Comparison of ENCODE assay signal across 8 cellular contexts in genomic region chr10:68406111-68406814, GRCh38. TPM values are rescaled to one million over a fixed set of nuclear protein-coding genes. Genes with fewer than 3 reads are reported as not detected.
DNase-seq lines count a peak whose midpoint lies in the region; ATAC-seq, FAIRE-seq and TF ChIP-seq lines count a peak whose summit lies in the region.

No MANE protein-coding gene starts in this region.

- TF ChIP-seq POLR2A in Peyer's patch (IDR thresholded peaks at IDR 0.05) (no peak), adrenal gland (IDR thresholded peaks at IDR 0.05) (no peak), heart left ventricle (IDR thresholded peaks at IDR 0.05) (no peak)

- peak overlapping the region; percentile 85 for H3K4me2 ChIP-seq in DND-41 (ENCODE audit: insufficient read depth, low read length)
- H3K4me2 ChIP-seq in parathyroid adenoma (ENCODE audit: low read length), result peak overlapping the region; percentile 72

- H3K79me2 ChIP-seq in DND-41 (ENCODE audit: insufficient read depth, low read length) (peaks cover 52% of the 10 kb centered on the region), parathyroid adenoma (peaks cover 23% of the 10 kb centered on the region)

- no peak for TF ChIP-seq CTCF in DND-41 (IDR thresholded peaks at IDR 0.05; ENCODE audit: borderline replicate concordance, extremely low read depth, low read length, poor library complexity, severe bottlenecking)
- no peak for TF ChIP-seq CTCF in Peyer's patch (IDR thresholded peaks at IDR 0.05)
- TF ChIP-seq CTCF in adrenal gland (IDR thresholded peaks at IDR 0.05), result no peak
- TF ChIP-seq CTCF in heart left ventricle (IDR thresholded peaks at IDR 0.05), result no peak
- TF ChIP-seq CTCF in parathyroid adenoma (IDR thresholded peaks at IDR 0.05), result no peak
- no peak for TF ChIP-seq CTCF in D721Med (IDR thresholded peaks at IDR 0.05; ENCODE audit: insufficient read depth, missing control alignments)

- peak overlapping the region; percentile 99 for H3K9ac ChIP-seq in DND-41 (ENCODE audit: low read depth, low read length)
- H3K9ac ChIP-seq in parathyroid adenoma, result peak overlapping the region; percentile 97

- 0 to 5% (median 0%) methylated on average over 10 to 38 of the region's 38 CpGs for WGBS in adrenal gland, 4 donors
- 0 to 1% (median 1%) methylated on average over 27 to 38 of the region's 38 CpGs for WGBS in heart left ventricle, 4 donors

- H3K27ac ChIP-seq in DND-41 (ENCODE audit: low read length), result peak overlapping the region; percentile 92
- H3K27ac ChIP-seq in Peyer's patch, result peak overlapping the region; percentile 81 to 93 (median 85)
- H3K27ac ChIP-seq in adrenal gland, result peak overlapping the region in 4 of 5 donors; percentile 73 to 92 (median 79)
- H3K27ac ChIP-seq in heart left ventricle, result peak overlapping the region; percentile 86 to 96 (median 93)
- H3K27ac ChIP-seq in parathyroid adenoma, result peak overlapping the region; percentile 93

- intact Hi-C loops in adrenal gland (cut with DNase I), result no loop called here
- intact Hi-C loops in heart left ventricle (cut with DNase I), result loop anchor here in 2 of 10 donors (2.0 to 10.0 kb wide), 2 partner anchors 317 to 489 kb away; no protein-coding TSS in a partner anchor

- peak; percentile 51 for ATAC-seq in DND-41 (ENCODE audit: insufficient read depth, low read depth)
- ATAC-seq in GM19463 (IDR thresholded peaks at IDR 0.05; ENCODE audit: unreplicated experiment), result peak; percentile 37
- peak; percentile 38 to 73 (median 71) for ATAC-seq in heart left ventricle

- peak overlapping the region; percentile 98 for H2AFZ ChIP-seq in DND-41 (ENCODE audit: low read depth, low read length)
- H2AFZ ChIP-seq in parathyroid adenoma, result peak overlapping the region; percentile 97

- no peak for FAIRE-seq in D721Med (lab: Jason Lieb, UNC)

- H4K20me1 ChIP-seq in DND-41 (ENCODE audit: insufficient read depth, low read length), result no peaks in the 10 kb centered on the region; the same call in 1 of the 2 replicates

- H3K9me3 ChIP-seq in DND-41 (ENCODE audit: insufficient read depth, low read length, severe bottlenecking) (no peaks in the 10 kb centered on the region), Peyer's patch (no peaks in the 10 kb centered on the region), adrenal gland (replicated peaks in 1 of 3) (no peaks in the 10 kb centered on the region), heart left ventricle (no peaks in the 10 kb centered on the region), parathyroid adenoma (ENCODE audit: control insufficient read depth, low read length) (no peaks in the 10 kb centered on the region)

- DNase-seq in DND-41 (peak; percentile 63), HK-2 (ENCODE audit: unreplicated experiment) (peak; percentile 65), Peyer's patch (peak; percentile 27 to 65 (median 59)), adrenal gland (peak in 6 of 7 donors; percentile 38 to 60 (median 40)), heart left ventricle (peak; percentile 36 to 79 (median 58)), D721Med (ENCODE audit: insufficient read length, low spot score) (no peak)

- H3K27me3 ChIP-seq in DND-41 (ENCODE audit: insufficient read depth, low read length, poor library complexity) (no peaks in the 10 kb centered on the region), Peyer's patch (no peaks in the 10 kb centered on the region), adrenal gland (no peaks in the 10 kb centered on the region), heart left ventricle (no peaks in the 10 kb centered on the region), parathyroid adenoma (ENCODE audit: control insufficient read depth, insufficient read depth, low read length) (no peaks in the 10 kb centered on the region)

- H3K36me3 ChIP-seq in DND-41 (ENCODE audit: insufficient read depth, low read length), result peaks cover 11% of the 10 kb centered on the region
- H3K36me3 ChIP-seq in Peyer's patch, result peaks cover 0 to 5% (median 0%) of the 10 kb centered on the region in 3 donors
- H3K36me3 ChIP-seq in adrenal gland (replicated peaks in 1 of 2), result no peaks in the 10 kb centered on the region
- peaks cover 0 to 14% (median 6%) of the 10 kb centered on the region in 9 donors for H3K36me3 ChIP-seq in heart left ventricle
- H3K36me3 ChIP-seq in parathyroid adenoma (ENCODE audit: control insufficient read depth, insufficient read depth, low read length), result no peaks in the 10 kb centered on the region

- H3K4me3 ChIP-seq in DND-41 (ENCODE audit: low read depth in 1 of 2, low read length in 2 of 2) (peak overlapping the region; percentile 97), Peyer's patch (peak overlapping the region; percentile 80 to 98 (median 97)), adrenal gland (peak overlapping the region; percentile 40 to 100 (median 74)), heart left ventricle (peak overlapping the region; percentile 69 to 100 (median 96)), parathyroid adenoma (ENCODE audit: low read depth, low read length) (peak overlapping the region; percentile 96)

- H3K4me1 ChIP-seq in DND-41 (ENCODE audit: insufficient read depth, low read length), result peaks cover 24% of the 10 kb centered on the region
- H3K4me1 ChIP-seq in Peyer's patch, result no peaks in the 10 kb centered on the region
- H3K4me1 ChIP-seq in adrenal gland (replicated peaks in 1 of 2), result peaks cover 0 to 15% of the 10 kb centered on the region in 2 donors
- peaks cover 0 to 30% (median 6%) of the 10 kb centered on the region in 12 donors for H3K4me1 ChIP-seq in heart left ventricle
- H3K4me1 ChIP-seq in parathyroid adenoma, result peaks cover 6% of the 10 kb centered on the region

RNA-seq across cellular contexts. Expression of gene RUFY2, which starts 0.8 kb away (rescaled TPM):
- total RNA-seq in Peyer's patch, result 10 to 100 TPM; 18.0 to 53.6 (median 29.0) TPM
- 10 to 100 TPM in 7 of 8 donors, 1 to 10 TPM in 1; 6.5 to 26.0 (median 16.3) TPM for total RNA-seq in adrenal gland
- polyA plus RNA-seq in adrenal gland, result 10 to 100 TPM in 2 of 3 donors, 1 to 10 TPM in 1; 7.0 to 14.4 (median 11.4) TPM
- 10 to 100 TPM in 2 of 9 donors, 1 to 10 TPM in 7; 5.6 to 11.8 (median 8.9) TPM for total RNA-seq in heart left ventricle
- polyA plus RNA-seq in heart left ventricle, result 1 to 10 TPM; 3.2 to 4.6 TPM
